ENCODE assay signal across 8 cellular contexts in the genomic region with DNA sequence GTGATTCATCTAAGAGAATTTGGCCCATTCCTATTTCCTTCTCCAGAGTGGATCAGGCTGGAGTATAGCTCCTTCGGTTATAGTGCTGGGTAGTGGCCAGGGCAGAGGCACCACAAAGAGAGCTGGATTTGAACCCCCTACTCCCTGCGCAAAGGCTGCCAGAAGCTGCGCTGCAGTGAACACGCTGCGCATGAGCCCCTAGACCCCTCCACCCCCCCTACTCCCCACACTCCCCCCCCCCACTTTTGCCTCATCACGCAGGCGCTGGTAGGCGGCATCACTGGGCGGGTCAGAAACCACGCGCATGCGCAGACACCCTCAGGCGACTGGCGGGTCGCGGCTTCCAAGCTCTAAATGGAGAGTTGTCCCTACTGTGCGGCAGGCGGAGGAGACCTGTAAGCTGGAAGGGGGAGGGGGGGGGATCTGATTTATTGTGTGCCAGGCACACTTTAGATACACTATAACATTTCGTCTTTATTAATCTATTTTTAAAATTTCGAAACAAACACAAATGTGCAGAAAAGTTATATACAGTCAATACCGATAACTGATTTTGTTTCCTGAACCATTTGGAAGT. TPM values are rescaled to one million over a fixed set of nuclear protein-coding genes. Genes with fewer than 3 reads are reported as not detected.
DNase-seq lines count a peak whose midpoint lies in the region; TF ChIP-seq lines count a peak whose summit lies in the region.

No MANE protein-coding gene starts in this region.

- TF ChIP-seq CTCF in AG04449 (IDR thresholded peaks at IDR 0.05; ENCODE audit: insufficient read depth, low read length, missing control alignments), result no peak
- TF ChIP-seq CTCF in Loucy (conservative IDR thresholded peaks at IDR 0.05; ENCODE audit: low read length), result no peak
- no peak for TF ChIP-seq CTCF in neural progenitor cell (IDR thresholded peaks at IDR 0.05)
- no peak for TF ChIP-seq CTCF in stomach (IDR thresholded peaks at IDR 0.05)

- peaks cover 27% of the 10 kb centered on the region for H3K4me1 ChIP-seq in Loucy (ENCODE audit: insufficient read depth, low read length, poor library complexity, severe bottlenecking)
- H3K4me1 ChIP-seq in neural progenitor cell, result peaks cover 24% of the 10 kb centered on the region
- peaks cover 9 to 57% (median 46%) of the 10 kb centered on the region in 4 donors for H3K4me1 ChIP-seq in stomach

- DNase-seq in AG04449 (ENCODE audit: low read depth, low spot score) (no peak), GM19240 (ENCODE audit: insufficient read length, low spot score) (peak; percentile 86), SIG-M5 (lab: John Stamatoyannopoulos, UW) (peak; percentile 40), foreskin melanocyte (peak; percentile 60), neural progenitor cell (ENCODE audit: low spot score) (peak; percentile 97), stomach (peak; percentile 92)
- DNase-seq in activated gamma-delta T cell treated with anti-CD3 and anti-CD28 coated beads, Interleukin-2, amount 50 U/mL, for 16 hours (ENCODE audit: low read depth), result peak; percentile 87

- H3K9me3 Mint-ChIP-seq in neural progenitor cell, result no peaks in the 10 kb centered on the region

- no peaks in the 10 kb centered on the region for H3K9me2 ChIP-seq in Loucy (replicated peaks; ENCODE audit: low read depth, low read length)

- peak overlapping the region; percentile 75 for H3K9ac ChIP-seq in Loucy (ENCODE audit: low read depth, low read length, poor library complexity, severe bottlenecking)
- no peak overlapping the region for H3K9ac ChIP-seq in neural progenitor cell

- CTCF ChIA-PET in AG04449 (lab: Yijun Ruan, JAX), result interaction anchor here (0.7 to 1.4 kb wide), 26 partner anchors 8 to 250 kb away, joined by 3 to 8 read pairs (median 3); no protein-coding TSS in a partner anchor

- TF ChIP-seq EP300 in stomach (IDR thresholded peaks at IDR 0.05), result no peak

- WGBS in stomach, 5 donors, result 2 to 10% (median 6%) methylated on average over 13 to 21 of the region's 21 CpGs

- no peak overlapping the region for H3K27ac Mint-ChIP-seq in neural progenitor cell

- H3K36me3 Mint-ChIP-seq in neural progenitor cell, result peaks cover 13% of the 10 kb centered on the region

- POLR2A ChIA-PET in AG04449 (lab: Yijun Ruan, JAX), result interaction anchor here (0.6 to 1.2 kb wide), 4 partner anchors 39 to 143 kb away, joined by 3 to 14 read pairs (median 4); a partner anchor contains a TSS

- no peaks in the 10 kb centered on the region for H3K9me3 ChIP-seq in Loucy (ENCODE audit: insufficient read depth, low read depth, low read length)
- no peaks in the 10 kb centered on the region for H3K9me3 ChIP-seq in neural progenitor cell (ENCODE audit: low read depth)
- H3K9me3 ChIP-seq in stomach, result no peaks in the 10 kb centered on the region

- peaks cover 11% of the 10 kb centered on the region; the same call in 1 of the 2 replicates for H3K36me3 ChIP-seq in Loucy (ENCODE audit: insufficient read depth, low read length)
- H3K36me3 ChIP-seq in neural progenitor cell, result no peaks in the 10 kb centered on the region
- H3K36me3 ChIP-seq in stomach, result peaks cover 9 to 19% (median 17%) of the 10 kb centered on the region in 4 donors

- H3K4me3 ChIP-seq in AG04449 (ENCODE audit: low read depth, low read length) (peak overlapping the region; percentile 61), Loucy (ENCODE audit: low read length, poor library complexity, severe bottlenecking) (peak overlapping the region; percentile 78), neural progenitor cell (peak overlapping the region; percentile 51), stomach (peak overlapping the region; percentile 44 to 55 (median 48))

- H2AFZ ChIP-seq in Loucy (ENCODE audit: low read length), result peak overlapping the region; percentile 85
- H2AFZ ChIP-seq in neural progenitor cell (replicated peaks), result no peak overlapping the region

- H3K27me3 ChIP-seq in Loucy (ENCODE audit: insufficient read depth, low read length, poor library complexity, severe bottlenecking) (no peaks in the 10 kb centered on the region), neural progenitor cell (no peaks in the 10 kb centered on the region), stomach (no peaks in the 10 kb centered on the region)

- intact Hi-C loops in stomach (cut with DNase I; ENCODE audit: low total_unique reads), result no loop called here

- peaks cover 4% of the 10 kb centered on the region for H3K27me3 Mint-ChIP-seq in neural progenitor cell (ENCODE audit: insufficient read depth, low read depth)

- H3K4me1 Mint-ChIP-seq in neural progenitor cell, result peaks cover 46% of the 10 kb centered on the region

- peaks cover 3% of the 10 kb centered on the region; the same call in 1 of the 2 replicates for H3F3A ChIP-seq in Loucy (ENCODE audit: low read depth)
- H3F3A ChIP-seq in neural progenitor cell (ENCODE audit: low read depth), result peaks cover 28% of the 10 kb centered on the region

- no peak overlapping the region for H3K27ac ChIP-seq in neural progenitor cell
- H3K27ac ChIP-seq in stomach, result peak overlapping the region; percentile 65 to 85 (median 76)

- TF ChIP-seq POLR2A in stomach (IDR thresholded peaks at IDR 0.05), result no peak

- H4K20me1 ChIP-seq in Loucy (ENCODE audit: insufficient read depth, low read length, poor library complexity, severe bottlenecking), result no peaks in the 10 kb centered on the region
- peaks cover 24% of the 10 kb centered on the region for H4K20me1 ChIP-seq in neural progenitor cell (ENCODE audit: low read depth)

- H3K4me2 ChIP-seq in Loucy (ENCODE audit: low read depth, low read length, poor library complexity, severe bottlenecking) (peak overlapping the region; percentile 98), neural progenitor cell (peak overlapping the region; percentile 82)

- peak overlapping the region; percentile 83 for H3K4me3 Mint-ChIP-seq in neural progenitor cell

- H3K79me2 ChIP-seq in Loucy (ENCODE audit: insufficient read depth, low read length) (peaks cover 32% of the 10 kb centered on the region; the same call in 1 of the 2 replicates), neural progenitor cell (ENCODE audit: low read depth) (peaks cover 32% of the 10 kb centered on the region)

RNA-seq across cellular contexts. Expression of a gene that starts 38.7 kb away (rescaled TPM):
- 516 and 903 TPM in 2 replicates for total RNA-seq in neural progenitor cell (ENCODE audit: low replicate concordance)
- total RNA-seq in stomach, result 100 to 1,000 TPM in 4 of 5 donors, 10 to 100 TPM in 1; 39.1 to 321 (median 133) TPM
- 100 to 1,000 TPM; 128 to 148 (median 129) TPM for polyA plus RNA-seq in stomach

RNA-seq across cellular contexts. Expression of a gene that starts 58.0 kb away (rescaled TPM):
- total RNA-seq in neural progenitor cell (ENCODE audit: low replicate concordance) (2.6 and 4.7 TPM in 2 replicates), stomach (1 to 10 TPM in 2 of 5 donors, not detected in 3; 1.8 to 2.2 TPM)
- 1 to 10 TPM in 1 of 3 donors, under 1 TPM in 2; 0.85 to 2.7 (median 0.93) TPM for polyA plus RNA-seq in stomach
